ENCODE assay signal across 9 cellular contexts in genomic region chr15:33310481-33311311, GRCh38. TPM values are rescaled to one million over a fixed set of nuclear protein-coding genes. Genes with fewer than 3 reads are reported as not detected.
DNase-seq lines count a peak whose midpoint lies in the region; ATAC-seq and TF ChIP-seq lines count a peak whose summit lies in the region.
"Had no signal": no experiment of that assay in that cellular context is flagged by ENCODE, and none has a peak within 500 bp of the region (broad histone marks: within the 10 kb centered on the region; RNA-seq: fewer than 3 reads in every experiment).

Gene RYR3 (plus strand): TSS chr15:33310967. CDS start chr15:33311046, 79 bp downstream.

- peak within 1 kb of the TSS; percentile 69 for H3K9ac ChIP-seq in ES-I3 (ENCODE audit: low read depth, low read length)

- no peak within 1 kb of the TSS for H3K27ac Mint-ChIP-seq in T-helper 17 cell

- H3K36me3 Mint-ChIP-seq in T-helper 17 cell (ENCODE audit: low read depth), result peaks cover 5% of the 10 kb centered on the region

- H3K9me3 ChIP-seq in ES-I3 (ENCODE audit: control insufficient read depth, insufficient read depth, low read length) (no peaks in the 10 kb centered on the region), T-helper 17 cell (ENCODE audit: control insufficient read depth, low read length, poor library complexity, severe bottlenecking) (no peaks in the 10 kb centered on the region), right atrium auricular region (no peaks in the 10 kb centered on the region)

- peak within 1 kb of the TSS; percentile 53 for H3K4me3 Mint-ChIP-seq in T-helper 17 cell

- H3K4me3 ChIP-seq in right atrium auricular region, result peak within 1 kb of the TSS; percentile 19 to 43

- ATAC-seq in T-helper 17 cell (no peak), HG03045 (IDR thresholded peaks at IDR 0.05; ENCODE audit: unreplicated experiment) (no peak), GM18909 (IDR thresholded peaks at IDR 0.05; ENCODE audit: poor library complexity, unreplicated experiment) (no peak)

- no peak within 1 kb of the TSS for H3K27ac ChIP-seq in right atrium auricular region

- H3K27me3 ChIP-seq in right atrium auricular region, result no peaks in the 10 kb centered on the region

- H3K4me1 ChIP-seq in ES-I3 (ENCODE audit: insufficient read depth, low read length) (no peaks in the 10 kb centered on the region), right atrium auricular region (peaks cover 0 to 5% of the 10 kb centered on the region in 2 donors)

- peaks cover 69% of the 10 kb centered on the region for H3K27me3 Mint-ChIP-seq in T-helper 17 cell

- TF ChIP-seq CTCF in right atrium auricular region (IDR thresholded peaks at IDR 0.05), result no peak

- H3K4me1 Mint-ChIP-seq in T-helper 17 cell, result peaks cover 11% of the 10 kb centered on the region

- DNase-seq in T-helper 17 cell (no peak), right atrium auricular region (ENCODE audit: low spot score) (no peak), renal cortical epithelial cell (ENCODE audit: low read depth) (peak; percentile 31), NCI-H1694 treated with DMSO at 0.1 percent for 48 hours (lab: John Stamatoyannopoulos, UW) (no peak), KG1 (lab: John Stamatoyannopoulos, UW) (no peak)
- DNase-seq: naive B cell had no signal

- H3K36me3 ChIP-seq in ES-I3 (ENCODE audit: insufficient read depth, low read length) (no peaks in the 10 kb centered on the region), right atrium auricular region (no peaks in the 10 kb centered on the region)

RNA-seq across cellular contexts. Expression of gene RYR3, which starts in this region (rescaled TPM):
- total RNA-seq in T-helper 17 cell, result under 1 TPM; 0.05 to 0.23 TPM
- total RNA-seq in right atrium auricular region, result under 1 TPM; 0.08 to 0.11 TPM
- 0.35 and 2.7 TPM in 2 replicates for total RNA-seq in renal cortical epithelial cell
